8 cellular contexts compared by ENCODE assay signal in genomic region chr1:157105988-157106812, GRCh38.
A peak's percentile ranks its signal among the peaks of the same experiment; 100 is the strongest.
DNase-seq lines count a peak whose midpoint lies in the region; ATAC-seq lines count a peak whose summit lies in the region.

No MANE protein-coding gene starts in this region.

- DNase-seq in AG20443 (ENCODE audit: low spot score) (peak; percentile 94), SKM-1 treated with dmso at 0.1 percent for 144 hours (lab: John Stamatoyannopoulos, UW; ENCODE audit: unreplicated experiment) (peak; percentile 67), glomerular visceral epithelial cell (ENCODE audit: extremely low spot score) (peak; percentile 67), DMS153 treated with DMSO at 0.1 percent for 48 hours (lab: John Stamatoyannopoulos, UW; ENCODE audit: unreplicated experiment) (no peak), DMS 273 treated with DMSO at 0.1 percent for 48 hours (lab: John Stamatoyannopoulos, UW) (no peak)
- peak; percentile 65 for DNase-seq in stimulated activated CD8-positive, alpha-beta memory T cell treated with anti-CD3 and anti-CD28 coated beads, Interleukin-4, amount 100 ng/mL, for 48 hours

- peak; percentile 70 for ATAC-seq in GM18870 (IDR thresholded peaks at IDR 0.05; ENCODE audit: unreplicated experiment)
- ATAC-seq in HG03135 (IDR thresholded peaks at IDR 0.05; ENCODE audit: unreplicated experiment): peak; percentile 81

Comparison
In these comparisons a context has a peak if more than half of its experiments do, and no peak if none do; other contexts are left out.
1. DNase-seq: peak in AG20443 (single experiment), SKM-1 treated with dmso at 0.1 percent for 144 hours (single experiment), glomerular visceral epithelial cell (single experiment) and stimulated activated CD8-positive, alpha-beta memory T cell treated with anti-CD3 and anti-CD28 coated beads, Interleukin-4, amount 100 ng/mL, for 48 hours (single experiment); none in DMS153 treated with DMSO at 0.1 percent for 48 hours (single experiment) and DMS 273 treated with DMSO at 0.1 percent for 48 hours (single experiment).